Comparison of ENCODE assay signal across 25 cellular contexts in genomic region chr6:149074832-149075258, GRCh38.
"Had no signal": no experiment of that assay in that cellular context is flagged by ENCODE, and none has a peak within 500 bp of the region (broad histone marks: within the 10 kb centered on the region; RNA-seq: fewer than 3 reads in every experiment).

No MANE protein-coding gene starts in this region.

- H3K27me3 ChIP-seq: ascending aorta, gastroesophageal sphincter, heart left ventricle, tibial nerve, uterus had no signal

- H3K4me3 ChIP-seq: ascending aorta, coronary artery, gastroesophageal sphincter, heart left ventricle, mucosa of descending colon, tibial nerve, uterus had no signal

- H3K36me3 Mint-ChIP-seq: activated naive CD4-positive, alpha-beta T cell treated with anti-CD3 and anti-CD28 coated beads, Interleukin-2, amount 50 U/mL, for 24 hours had no signal

- DNase-seq: activated CD4-positive, alpha-beta T cell treated with anti-CD3 and anti-CD28 coated beads for 48 hours; activated CD8-positive, alpha-beta memory T cell treated with anti-CD3 and anti-CD28 coated beads, Interleukin-2, amount 50 U/mL, for 4 hours; activated CD8-positive, alpha-beta T cell treated with anti-CD3 and anti-CD28 coated beads, Interleukin-2, amount 10 ng/mL, durations not matched to agents 7 days and 5 days; activated gamma-delta T cell; activated T-cell treated with anti-CD3 and anti-CD28 coated beads, Interleukin-2, amount 50 U/mL, for 48 hours; heart left ventricle; kidney glomerular epithelial cell; left ventricle myocardium superior; mucosa of descending colon; naive B cell; stimulated activated CD4-positive, alpha-beta T cell treated with anti-CD3 and anti-CD28 coated beads, Interleukin-12 subunit alpha, Interleukin-12 subunit beta, amount 100 ng/mL, for 4 hours; stimulated activated CD4-positive, alpha-beta T cell treated with anti-CD3 and anti-CD28 coated beads, Interleukin-1b, Interleukin-23, amount 100 ng/mL, for 48 hours; stimulated activated CD8-positive, alpha-beta memory T cell treated with anti-CD3 and anti-CD28 coated beads, Interleukin-4, amount 100 ng/mL, for 48 hours; stimulated activated naive CD8-positive, alpha-beta T cell treated with anti-CD3 and anti-CD28 coated beads, Interleukin-15, Interleukin-2, amounts not matched to agents 100 U/mL and 50 U/mL, for 24 hours; substantia nigra; uterus had no signal

- ATAC-seq: activated CD8-positive, alpha-beta T cell treated with anti-CD3 and anti-CD28 coated beads, Interleukin-2, amount 10 ng/mL, durations not matched to agents 7 days and 5 days; gastroesophageal sphincter; heart left ventricle; left ventricle myocardium superior; mucosa of descending colon; stimulated activated naive CD8-positive, alpha-beta T cell treated with anti-CD3 and anti-CD28 coated beads, Interleukin-15, Interleukin-2, amounts not matched to agents 100 U/mL and 50 U/mL, for 24 hours; WTC11 had no signal

- H3K4me1 ChIP-seq: uterus had no signal

- H3K27ac ChIP-seq: ascending aorta, coronary artery, gastroesophageal sphincter, heart left ventricle, tibial nerve, uterus had no signal

- H3K4me3 Mint-ChIP-seq: activated CD8-positive, alpha-beta T cell treated with anti-CD3 and anti-CD28 coated beads, Interleukin-2, amount 10 ng/mL, durations not matched to agents 7 days and 5 days; activated naive CD4-positive, alpha-beta T cell treated with anti-CD3 and anti-CD28 coated beads, Interleukin-2, amount 50 U/mL, for 24 hours; memory B cell; naive B cell; neural crest cell; WTC11 had no signal

- H3K9me3 Mint-ChIP-seq: activated naive CD4-positive, alpha-beta T cell treated with anti-CD3 and anti-CD28 coated beads, Interleukin-2, amount 50 U/mL, for 24 hours; memory B cell; naive B cell; neural crest cell had no signal

- H3K27me3 Mint-ChIP-seq: activated naive CD4-positive, alpha-beta T cell treated with anti-CD3 and anti-CD28 coated beads, Interleukin-2, amount 50 U/mL, for 24 hours; memory B cell; naive B cell; progenitor cell of endocrine pancreas had no signal

- H3K4me1 Mint-ChIP-seq: neural crest cell had no signal

- H3K9me3 ChIP-seq: ascending aorta, gastroesophageal sphincter, heart left ventricle, mucosa of descending colon, tibial nerve, uterus had no signal

- H3K27ac Mint-ChIP-seq: activated CD8-positive, alpha-beta T cell treated with anti-CD3 and anti-CD28 coated beads, Interleukin-2, amount 10 ng/mL, durations not matched to agents 7 days and 5 days; memory B cell; progenitor cell of endocrine pancreas; WTC11 had no signal

- H3K36me3 ChIP-seq: ascending aorta, heart left ventricle, uterus had no signal
